Comparison of ENCODE assay signal across 1 cellular context in genomic region chr2:54419386-54419785, GRCh38.
TF ChIP-seq lines count a peak whose summit lies in the region.

No MANE protein-coding gene starts in this region.

TF ChIP-seq in SK-N-SH, 30 proteins besides CTCF, POLR2A, EP300 and RAD21 (continued from another document):
- no peak for TF ChIP-seq POLR2AphosphoS5 (IDR thresholded peaks at IDR 0.05; ENCODE audit: low read depth, low read length)
